In genomic region chr21:27129694-27130093, GRCh38 we compare ENCODE assay signal across 20 cellular contexts.
"Had no signal": no experiment of that assay in that cellular context is flagged by ENCODE, and none has a peak within 500 bp of the region (broad histone marks: within the 10 kb centered on the region; RNA-seq: fewer than 3 reads in every experiment).

No MANE protein-coding gene starts in this region.

- ATAC-seq: T-cell had no signal

- FAIRE-seq: RCC 7860 had no signal

- H3K4me2 ChIP-seq: SK-N-SH had no signal

- H3K9me3 ChIP-seq: SK-N-SH had no signal

- H3K9ac ChIP-seq: SK-N-SH had no signal

- DNase-seq: KBM-7, MV-4-11, NCI-H1048, NCI-H1105, NCI-H1417, NCI-H1436 treated with DMSO at 0.1 percent for 48 hours, NCI-H1694, NCI-H187 treated with DMSO at 0.1 percent for 48 hours, NCI-H2029 treated with DMSO at 0.1 percent for 48 hours, NCI-H2171 treated with DMSO at 0.1 percent for 48 hours, NCI-H345, NCI-H524, NCI-H526 treated with DMSO at 0.1 percent for 48 hours, NCI-H748 treated with DMSO at 0.1 percent for 48 hours, RPMI8226, SHP77 treated with DMSO at 0.1 percent for 48 hours, SK-N-SH, SW 1271, T-cell had no signal
